Comparison of ENCODE assay signal across 28 cellular contexts in genomic region chr14:47012533-47012932, GRCh38.
"Had no signal": no experiment of that assay in that cellular context is flagged by ENCODE, and none has a peak within 500 bp of the region (broad histone marks: within the 10 kb centered on the region; RNA-seq: fewer than 3 reads in every experiment).

No MANE protein-coding gene starts in this region.

- H3K4me3 ChIP-seq: SJCRH30, SK-N-MC had no signal

- DNase-seq: activated CD4-positive, alpha-beta T cell treated with anti-CD3 and anti-CD28 coated beads, Interleukin-2, amount 10 ng/mL, durations not matched to agents 24 days and 14 days; activated CD4-positive, alpha-beta T cell treated with anti-CD3 and anti-CD28 coated beads, Interleukin-2, amount 50 U/mL, for 4 hours; activated CD4-positive, CD25-positive, alpha-beta regulatory T cell; activated CD8-positive, alpha-beta T cell treated with anti-CD3 and anti-CD28 coated beads for 36 hours; activated effector memory CD4-positive, alpha-beta T cell treated with anti-CD3 and anti-CD28 coated beads, Interleukin-2, amount 50 U/mL, for 16 hours; activated naive CD4-positive, alpha-beta T cell; activated naive CD4-positive, alpha-beta T cell treated with anti-CD3 and anti-CD28 coated beads, Interleukin-2, amount 50 U/mL, for 16 hours; activated naive CD8-positive, alpha-beta T cell treated with anti-CD3 and anti-CD28 coated beads for 36 hours; activated T-cell treated with anti-CD3 and anti-CD28 coated beads, Interleukin-2, amount 50 U/mL, for 1 hour; activated T-cell treated with anti-CD3 and anti-CD28 coated beads, Interleukin-2, amount 50 U/mL, for 72 hours; amniotic stem cell; aorta; brain microvascular endothelial cell; NCI-H1092 treated with DMSO at 0.1 percent for 48 hours; NCI-H1417; NCI-H146; NCI-H187; NCI-H2029 treated with DMSO at 0.1 percent for 48 hours; NCI-H345; NCI-H526; NCI-H748 treated with DMSO at 0.1 percent for 48 hours; NK-92 treated with Interleukin-12 subunit alpha and Interleukin-12 subunit beta, amount 100 ng/mL, for 24 hours; SHP77; SJCRH30; T1000; WERI-Rb-1 had no signal

- H3K4me1 ChIP-seq: SJCRH30 had no signal

- ATAC-seq: activated CD8-positive, alpha-beta T cell treated with anti-CD3 and anti-CD28 coated beads for 36 hours; activated T-cell treated with anti-CD3 and anti-CD28 coated beads, Interleukin-2, amount 50 U/mL, for 72 hours; activated T-helper 17 cell treated with anti-CD3 and anti-CD28 coated beads, Interleukin-2, amount 50 U/mL, for 72 hours had no signal

- H3K27me3 ChIP-seq: brain microvascular endothelial cell, SJCRH30 had no signal

- H3K9me3 ChIP-seq: SJCRH30 had no signal

- H3K27ac ChIP-seq: brain microvascular endothelial cell, SJCRH30, SK-N-MC, WERI-Rb-1 had no signal

- H3K36me3 ChIP-seq: brain microvascular endothelial cell, SJCRH30, WERI-Rb-1 had no signal
